In the genomic region with DNA sequence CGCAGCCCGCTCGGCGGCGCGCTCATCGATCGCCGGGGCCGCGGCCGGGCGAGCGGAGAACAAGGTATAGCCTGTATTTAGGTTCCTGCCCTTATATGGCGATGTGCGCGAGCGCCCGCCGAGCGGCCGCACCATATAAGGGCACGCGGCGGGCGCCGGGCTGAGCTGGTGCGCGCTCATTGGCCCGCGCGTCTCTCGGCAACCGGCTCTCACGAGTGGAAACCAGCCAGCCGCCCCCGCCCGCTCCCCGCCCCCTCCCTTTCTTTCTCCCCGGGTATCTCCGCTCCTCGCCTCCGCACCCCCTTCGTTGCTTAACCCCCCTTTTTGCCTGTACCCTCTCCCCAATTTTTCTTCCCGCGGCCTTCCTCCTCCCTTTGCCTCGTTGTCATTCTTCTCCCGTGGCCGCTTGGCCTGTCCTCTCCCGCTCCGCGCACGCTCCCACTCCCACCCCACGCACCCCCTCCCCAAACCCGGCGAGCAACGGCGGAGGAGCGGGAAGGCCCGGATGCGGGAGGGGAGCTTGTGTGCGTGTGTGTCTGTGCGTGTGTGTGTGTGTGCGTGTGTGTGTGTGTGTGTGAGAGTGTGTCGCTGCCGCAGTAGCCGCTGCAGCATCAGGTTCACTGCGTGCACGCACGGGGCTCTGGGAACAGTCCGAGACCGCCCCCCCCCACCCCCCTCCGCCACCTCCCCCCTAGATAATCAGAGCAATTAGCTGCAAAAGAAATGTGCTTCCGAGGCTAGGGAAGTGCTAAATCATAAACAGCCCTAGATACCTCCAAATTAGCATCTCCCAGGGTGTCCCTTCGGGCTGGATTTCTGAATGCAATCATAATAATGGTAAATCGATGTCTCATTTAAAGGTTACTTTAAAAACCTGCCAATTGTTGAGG, we compare ENCODE assay signal across 1 cellular context.
TF ChIP-seq lines count a peak whose summit lies in the region.

No MANE protein-coding gene starts in this region.

TF ChIP-seq in HEK293, 187 proteins besides CTCF, POLR2A, EP300 and RAD21 (continued from another document and continues in another):
- TF ChIP-seq, protein P1, sequence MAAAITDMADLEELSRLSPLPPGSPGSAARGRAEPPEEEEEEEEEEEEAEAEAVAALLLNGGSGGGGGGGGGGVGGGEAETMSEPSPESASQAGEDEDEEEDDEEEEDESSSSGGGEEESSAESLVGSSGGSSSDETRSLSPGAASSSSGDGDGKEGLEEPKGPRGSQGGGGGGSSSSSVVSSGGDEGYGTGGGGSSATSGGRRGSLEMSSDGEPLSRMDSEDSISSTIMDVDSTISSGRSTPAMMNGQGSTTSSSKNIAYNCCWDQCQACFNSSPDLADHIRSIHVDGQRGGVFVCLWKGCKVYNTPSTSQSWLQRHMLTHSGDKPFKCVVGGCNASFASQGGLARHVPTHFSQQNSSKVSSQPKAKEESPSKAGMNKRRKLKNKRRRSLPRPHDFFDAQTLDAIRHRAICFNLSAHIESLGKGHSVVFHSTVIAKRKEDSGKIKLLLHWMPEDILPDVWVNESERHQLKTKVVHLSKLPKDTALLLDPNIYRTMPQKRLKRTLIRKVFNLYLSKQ (tag by site-specific recombination; IDR thresholded peaks at IDR 0.05; ENCODE audit: borderline replicate concordance), result no peak
- peak; percentile 98 for TF ChIP-seq ZSCAN4 (tag by site-specific recombination; IDR thresholded peaks at IDR 0.05)
- TF ChIP-seq ZBTB6 (tag by site-specific recombination; IDR thresholded peaks at IDR 0.05), result no peak
- no peak for TF ChIP-seq ZNF433 (tag by site-specific recombination; IDR thresholded peaks at IDR 0.05; ENCODE audit: low read depth)
- TF ChIP-seq ZNF311 (tag by site-specific recombination; IDR thresholded peaks at IDR 0.05; ENCODE audit: borderline replicate concordance), result no peak
- TF ChIP-seq PRDM4 (tag by site-specific recombination; IDR thresholded peaks at IDR 0.05), result 0 out of 2 replicates have a peak, but pooled peaks have one; percentile 15
- TF ChIP-seq ZNF514 (tag by site-specific recombination; IDR thresholded peaks at IDR 0.05), result no peak
- TF ChIP-seq ZNF157 (tag by site-specific recombination; IDR thresholded peaks at IDR 0.05), result no peak
- peak; percentile 54 for TF ChIP-seq PRDM6 (tag by site-specific recombination; IDR thresholded peaks at IDR 0.05)
- no peak for TF ChIP-seq ZNF18 (tag by site-specific recombination; IDR thresholded peaks at IDR 0.05)
- no peak for TF ChIP-seq ZNF560 (tag by site-specific recombination; IDR thresholded peaks at IDR 0.05; ENCODE audit: borderline replicate concordance)
- peak; percentile 78; the same call in 1 of the 2 replicates for TF ChIP-seq ZNF777 (tag by site-specific recombination; IDR thresholded peaks at IDR 0.05; ENCODE audit: borderline replicate concordance)
- no peak for TF ChIP-seq ZNF544 (tag by site-specific recombination; IDR thresholded peaks at IDR 0.05)
- TF ChIP-seq ZBTB26 (tag by site-specific recombination; optimal IDR thresholded peaks at IDR 0.05), result peak; percentile 58
- no peak for TF ChIP-seq YY2 (tag by site-specific recombination; IDR thresholded peaks at IDR 0.05)
- TF ChIP-seq ZNF280D (tag by site-specific recombination; IDR thresholded peaks at IDR 0.05), result no peak
- TF ChIP-seq, protein P2, sequence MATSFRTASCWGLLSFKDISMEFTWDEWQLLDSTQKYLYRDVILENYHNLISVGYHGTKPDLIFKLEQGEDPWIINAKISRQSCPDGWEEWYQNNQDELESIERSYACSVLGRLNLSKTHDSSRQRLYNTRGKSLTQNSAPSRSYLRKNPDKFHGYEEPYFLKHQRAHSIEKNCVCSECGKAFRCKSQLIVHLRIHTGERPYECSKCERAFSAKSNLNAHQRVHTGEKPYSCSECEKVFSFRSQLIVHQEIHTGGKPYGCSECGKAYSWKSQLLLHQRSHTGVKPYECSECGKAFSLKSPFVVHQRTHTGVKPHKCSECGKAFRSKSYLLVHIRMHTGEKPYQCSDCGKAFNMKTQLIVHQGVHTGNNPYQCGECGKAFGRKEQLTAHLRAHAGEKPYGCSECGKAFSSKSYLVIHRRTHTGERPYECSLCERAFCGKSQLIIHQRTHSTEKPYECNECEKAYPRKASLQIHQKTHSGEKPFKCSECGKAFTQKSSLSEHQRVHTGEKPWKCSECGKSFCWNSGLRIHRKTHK (tag by site-specific recombination; IDR thresholded peaks at IDR 0.05), result no peak
- peak; percentile 96 for TF ChIP-seq ZFHX2 (tag by site-specific recombination; conservative IDR thresholded peaks at IDR 0.05)
- TF ChIP-seq ZNF239 (tag by site-specific recombination; IDR thresholded peaks at IDR 0.05), result no peak
- TF ChIP-seq ZIC2 (tag by site-specific recombination; IDR thresholded peaks at IDR 0.05), result peak; percentile 12; the same call in 1 of the 2 replicates
- no peak for TF ChIP-seq ZNF10 (tag by site-specific recombination; IDR thresholded peaks at IDR 0.05)
- TF ChIP-seq ZBTB10 (tag by site-specific recombination; IDR thresholded peaks at IDR 0.05), result peak; percentile 98
- no peak for TF ChIP-seq ZFP37 (tag by site-specific recombination; IDR thresholded peaks at IDR 0.05)
- TF ChIP-seq, protein P3, sequence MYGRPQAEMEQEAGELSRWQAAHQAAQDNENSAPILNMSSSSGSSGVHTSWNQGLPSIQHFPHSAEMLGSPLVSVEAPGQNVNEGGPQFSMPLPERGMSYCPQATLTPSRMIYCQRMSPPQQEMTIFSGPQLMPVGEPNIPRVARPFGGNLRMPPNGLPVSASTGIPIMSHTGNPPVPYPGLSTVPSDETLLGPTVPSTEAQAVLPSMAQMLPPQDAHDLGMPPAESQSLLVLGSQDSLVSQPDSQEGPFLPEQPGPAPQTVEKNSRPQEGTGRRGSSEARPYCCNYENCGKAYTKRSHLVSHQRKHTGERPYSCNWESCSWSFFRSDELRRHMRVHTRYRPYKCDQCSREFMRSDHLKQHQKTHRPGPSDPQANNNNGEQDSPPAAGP (tag by site-specific recombination; IDR thresholded peaks at IDR 0.05), result peak; percentile 91
- TF ChIP-seq BCL11B (tag by site-specific recombination; IDR thresholded peaks at IDR 0.05; ENCODE audit: low read depth), result peak; percentile 16; the same call in 1 of the 2 replicates
